ENCODE assay signal across 3 cellular contexts in the genomic region with DNA sequence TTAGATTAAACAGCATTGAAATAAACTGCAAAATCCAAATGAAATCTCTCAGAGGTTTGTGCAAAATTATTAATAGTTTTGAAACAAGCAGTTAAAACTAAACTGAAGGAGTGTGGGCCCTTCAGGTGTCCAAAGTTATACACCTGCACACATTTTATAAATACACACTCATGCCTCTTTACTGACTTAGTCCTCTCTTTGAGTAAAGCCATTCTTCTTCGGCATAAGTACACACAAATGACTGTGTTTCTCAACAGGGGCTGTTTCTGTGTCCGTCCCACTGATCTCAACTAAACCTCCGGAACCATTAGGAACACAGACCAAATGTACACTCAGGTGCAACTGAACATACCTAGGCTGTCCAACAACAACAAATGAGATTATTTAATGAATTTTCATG.
"Had no signal": no experiment of that assay in that cellular context is flagged by ENCODE, and none has a peak within 500 bp of the region (broad histone marks: within the 10 kb centered on the region; RNA-seq: fewer than 3 reads in every experiment).

No MANE protein-coding gene starts in this region.

- DNase-seq: GDM1, GF-D8 had no signal

- H3K4me3 ChIP-seq: GM12878 had no signal

- ATAC-seq: GM12878 had no signal
